25 cellular contexts compared by ENCODE assay signal in the genomic region with DNA sequence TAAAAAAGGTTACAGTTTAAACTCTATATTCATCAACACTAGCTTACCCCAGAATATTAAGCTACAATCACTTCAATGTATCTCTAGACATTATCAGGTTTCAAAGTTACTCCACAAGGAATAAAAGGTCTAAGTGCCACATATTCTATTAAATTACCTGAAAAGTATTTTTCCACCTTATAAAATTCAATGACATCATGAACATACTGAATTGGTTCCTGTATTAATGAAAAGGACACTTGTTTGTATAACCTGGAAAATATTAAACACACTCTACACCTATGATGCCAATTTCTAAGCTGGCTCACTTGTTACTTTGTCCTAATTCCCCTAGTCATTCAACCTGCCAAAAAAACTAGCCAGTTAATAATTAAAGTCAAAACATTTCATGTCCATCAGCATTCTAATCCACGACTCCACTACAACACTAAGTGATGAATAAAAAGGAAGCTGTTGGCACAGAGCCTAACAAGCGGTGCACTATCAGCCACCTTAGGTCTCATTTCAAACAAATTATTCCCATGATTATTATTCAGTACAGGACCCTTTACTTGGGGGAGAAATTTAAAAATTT. TPM values are rescaled to one million over a fixed set of nuclear protein-coding genes. Genes with fewer than 3 reads are reported as not detected.
DNase-seq lines count a peak whose midpoint lies in the region; ATAC-seq and TF ChIP-seq lines count a peak whose summit lies in the region.
"Had no signal": no experiment of that assay in that cellular context is flagged by ENCODE, and none has a peak within 500 bp of the region (broad histone marks: within the 10 kb centered on the region; RNA-seq: fewer than 3 reads in every experiment).

No MANE protein-coding gene starts in this region.

- H3K4me3 ChIP-seq in psoas muscle: no peak overlapping the region
- H3K4me3 ChIP-seq: smooth muscle cell, uterus had no signal

- H3K4me3 Mint-ChIP-seq in activated naive CD4-positive, alpha-beta T cell treated with anti-CD3 and anti-CD28 coated beads, Interleukin-2, amount 50 U/mL, for 24 hours: no peak overlapping the region
- H3K4me3 Mint-ChIP-seq in glutamatergic neuron (ENCODE audit: unreplicated experiment): peak overlapping the region; percentile 4
- H3K4me3 Mint-ChIP-seq: stimulated activated effector memory CD8-positive, alpha-beta T cell treated with anti-CD3 and anti-CD28 coated beads, Interleukin-12 subunit alpha, Interleukin-12 subunit beta, amount 100 ng/mL, for 72 hours had no signal

- no peaks in the 10 kb centered on the region for H3K27me3 Mint-ChIP-seq in activated naive CD4-positive, alpha-beta T cell treated with anti-CD3 and anti-CD28 coated beads, Interleukin-2, amount 50 U/mL, for 24 hours
- H3K27me3 Mint-ChIP-seq in glutamatergic neuron (ENCODE audit: unreplicated experiment): peaks cover 7% of the 10 kb centered on the region

- H3K27ac Mint-ChIP-seq in activated naive CD4-positive, alpha-beta T cell treated with anti-CD3 and anti-CD28 coated beads, Interleukin-2, amount 50 U/mL, for 24 hours: peak overlapping the region; percentile 35
- H3K27ac Mint-ChIP-seq in glutamatergic neuron (ENCODE audit: unreplicated experiment): peak overlapping the region; percentile 0

- no peak for DNase-seq in activated naive CD4-positive, alpha-beta T cell (lab: John Stamatoyannopoulos, UW)
- DNase-seq in NCI-H1105 treated with DMSO at 0.1 percent for 48 hours (lab: John Stamatoyannopoulos, UW) (peak; percentile 55), glutamatergic neuron (no peak), renal cortical epithelial cell (ENCODE audit: low read depth) (peak; percentile 84), psoas muscle (no peak), NCI-H1048 (lab: John Stamatoyannopoulos, UW) (no peak)
- DNase-seq in activated CD4-positive, alpha-beta T cell treated with anti-CD3 and anti-CD28 coated beads for 1 hour: no peak
- DNase-seq: activated CD4-positive, alpha-beta T cell treated with anti-CD3 and anti-CD28 coated beads, Interleukin-2, amount 50 U/mL, for 1 hour; activated CD8-positive, alpha-beta memory T cell treated with anti-CD3 and anti-CD28 coated beads, Interleukin-2, amount 50 U/mL, for 4 hours; activated effector memory CD4-positive, alpha-beta T cell treated with anti-CD3 and anti-CD28 coated beads, Interleukin-2, amount 50 U/mL, for 16 hours; C1 segment of cervical spinal cord; EL; Kasumi-1; kidney glomerular epithelial cell; NCI-H2029 treated with DMSO at 0.1 percent for 48 hours; NCI-H446; occipital lobe; PC-3; retina; stimulated activated CD4-positive, alpha-beta T cell treated with anti-CD3 and anti-CD28 coated beads, Interleukin-2, amount 100 ng/mL, for 48 hours; uterus had no signal

- H3K4me1 ChIP-seq in psoas muscle: peaks cover 35% of the 10 kb centered on the region

- no peak for ATAC-seq in psoas muscle
- ATAC-seq: PC-3; Right ventricle myocardium inferior; stimulated activated effector memory CD8-positive, alpha-beta T cell treated with anti-CD3 and anti-CD28 coated beads, Interleukin-12 subunit alpha, Interleukin-12 subunit beta, amount 100 ng/mL, for 72 hours had no signal

- no peaks in the 10 kb centered on the region for H3K9me3 ChIP-seq in psoas muscle
- H3K9me3 ChIP-seq: uterus had no signal

- TF ChIP-seq CTCF in glutamatergic neuron (IDR thresholded peaks at IDR 0.05; ENCODE audit: partially characterized antibody, unreplicated experiment) (no peak), psoas muscle (IDR thresholded peaks at IDR 0.05) (no peak)

- intact Hi-C loops in psoas muscle (cut with DNase I): loop anchor here in 1 of 2 donors (10.0 kb wide), 1 partner anchor 48 kb away; no protein-coding TSS in a partner anchor

- no peak overlapping the region for H3K27ac ChIP-seq in psoas muscle
- H3K27ac ChIP-seq: uterus had no signal

- peaks cover 4 to 66% of the 10 kb centered on the region in 2 donors for H3K36me3 ChIP-seq in psoas muscle (ENCODE audit: insufficient read depth in 1 of 2, low read depth in 1 of 2)
- H3K36me3 ChIP-seq: uterus had no signal

- H3K27me3 ChIP-seq in psoas muscle (ENCODE audit: insufficient read depth in 3 of 3, low read length in 2 of 3): no peaks in the 10 kb centered on the region
- H3K27me3 ChIP-seq: uterus had no signal

- 29 to 49% (median 33%) methylated on average over 2 of the region's 2 CpGs for WGBS in psoas muscle, 3 donors

- H3K9me3 Mint-ChIP-seq in activated naive CD4-positive, alpha-beta T cell treated with anti-CD3 and anti-CD28 coated beads, Interleukin-2, amount 50 U/mL, for 24 hours: no peaks in the 10 kb centered on the region
- H3K9me3 Mint-ChIP-seq in glutamatergic neuron (ENCODE audit: unreplicated experiment): no peaks in the 10 kb centered on the region
- H3K9me3 Mint-ChIP-seq: stimulated activated effector memory CD8-positive, alpha-beta T cell treated with anti-CD3 and anti-CD28 coated beads, Interleukin-12 subunit alpha, Interleukin-12 subunit beta, amount 100 ng/mL, for 72 hours had no signal

- peaks cover 72% of the 10 kb centered on the region for H3K4me1 Mint-ChIP-seq in activated naive CD4-positive, alpha-beta T cell treated with anti-CD3 and anti-CD28 coated beads, Interleukin-2, amount 50 U/mL, for 24 hours
- peaks cover 34% of the 10 kb centered on the region for H3K4me1 Mint-ChIP-seq in glutamatergic neuron (ENCODE audit: low read depth, unreplicated experiment)

- H3K36me3 Mint-ChIP-seq in activated naive CD4-positive, alpha-beta T cell treated with anti-CD3 and anti-CD28 coated beads, Interleukin-2, amount 50 U/mL, for 24 hours: peaks cover 21% of the 10 kb centered on the region
- no peaks in the 10 kb centered on the region for H3K36me3 Mint-ChIP-seq in glutamatergic neuron (ENCODE audit: unreplicated experiment)

RNA-seq across cellular contexts. Expression of gene MED13, which starts 12.2 kb away (rescaled TPM):
- 130 TPM for total RNA-seq in glutamatergic neuron (ENCODE audit: unreplicated experiment)
- 33.5 and 81.0 TPM in 2 replicates for total RNA-seq in renal cortical epithelial cell
- 10 to 100 TPM; 45.1 to 74.4 (median 52.9) TPM for total RNA-seq in psoas muscle
- 10 to 100 TPM in 1 of 3 donors, 1 to 10 TPM in 2; 6.6 to 29.0 (median 10.0) TPM for polyA plus RNA-seq in psoas muscle

Comparison
In these comparisons a context has a peak if more than half of its experiments do, and no peak if none do; other contexts are left out.
1. DNase-seq: peak in NCI-H1105 treated with DMSO at 0.1 percent for 48 hours (single experiment) and renal cortical epithelial cell (single experiment); none in activated naive CD4-positive, alpha-beta T cell (0 of 4), glutamatergic neuron (single experiment), psoas muscle (0 of 2), activated CD4-positive, alpha-beta T cell treated with anti-CD3 and anti-CD28 coated beads for 1 hour (single experiment) and NCI-H1048 (single experiment).